In the genomic region with DNA sequence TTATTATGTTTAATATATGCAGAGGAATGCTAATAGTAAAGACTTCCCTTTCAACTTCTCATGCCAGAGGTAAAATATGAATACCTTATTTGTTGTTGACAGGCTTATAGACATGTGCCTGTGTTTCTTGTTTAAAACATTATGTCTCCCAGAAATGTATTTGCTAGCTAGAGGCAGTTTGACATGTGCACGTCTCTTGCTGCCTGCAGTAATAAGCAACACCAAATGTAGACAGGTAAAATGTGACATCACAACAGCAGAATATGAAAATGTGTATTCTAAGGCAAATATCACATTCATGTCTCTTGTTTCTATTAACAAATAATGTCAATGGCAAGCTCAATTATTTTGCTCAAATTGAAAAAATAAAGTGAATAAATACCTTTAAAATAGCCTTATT, we compare ENCODE assay signal across 19 cellular contexts.
"Had no signal": no experiment of that assay in that cellular context is flagged by ENCODE, and none has a peak within 500 bp of the region (broad histone marks: within the 10 kb centered on the region; RNA-seq: fewer than 3 reads in every experiment).

No MANE protein-coding gene starts in this region.

- H3K79me2 ChIP-seq: parathyroid adenoma had no signal

- H3K27ac ChIP-seq: neural progenitor cell, neutrophil, ovary, pancreas, parathyroid adenoma, prostate gland, psoas muscle, right atrium auricular region, right lobe of liver, sigmoid colon, skin epidermis, spleen had no signal

- H3K36me3 ChIP-seq: neural progenitor cell, neutrophil, ovary, pancreas, prostate gland, right atrium auricular region, right lobe of liver, sigmoid colon, spleen had no signal

- H3K4me2 ChIP-seq: neural progenitor cell, smooth muscle cell had no signal

- ATAC-seq: naive thymus-derived CD4-positive, alpha-beta T cell; naive thymus-derived CD8-positive, alpha-beta T cell; natural killer cell; natural killer cell treated with Interleukin-12 subunit alpha and Interleukin-12 subunit beta and Interleukin-15 and Interleukin-18, amount 100 ng/mL, for 72 hours; pancreas; psoas muscle; right cardiac atrium; right lobe of liver; sciatic nerve had no signal

- H3K4me3 ChIP-seq: neural progenitor cell, ovary, pancreas, prostate gland, psoas muscle, right atrium auricular region, right lobe of liver, sigmoid colon, skin epidermis, smooth muscle cell, spleen had no signal

- H3K9ac ChIP-seq: neural progenitor cell, parathyroid adenoma had no signal

- H2AFZ ChIP-seq: neural progenitor cell, parathyroid adenoma had no signal

- H3K27me3 ChIP-seq: neural progenitor cell, neutrophil, ovary, pancreas, right atrium auricular region, right lobe of liver, sigmoid colon, spleen had no signal

- H3K9me3 ChIP-seq: neutrophil, ovary, pancreas, prostate gland, psoas muscle, right atrium auricular region, right lobe of liver, sigmoid colon, spleen had no signal
